Comparison of ENCODE assay signal across 8 cellular contexts in the genomic region with DNA sequence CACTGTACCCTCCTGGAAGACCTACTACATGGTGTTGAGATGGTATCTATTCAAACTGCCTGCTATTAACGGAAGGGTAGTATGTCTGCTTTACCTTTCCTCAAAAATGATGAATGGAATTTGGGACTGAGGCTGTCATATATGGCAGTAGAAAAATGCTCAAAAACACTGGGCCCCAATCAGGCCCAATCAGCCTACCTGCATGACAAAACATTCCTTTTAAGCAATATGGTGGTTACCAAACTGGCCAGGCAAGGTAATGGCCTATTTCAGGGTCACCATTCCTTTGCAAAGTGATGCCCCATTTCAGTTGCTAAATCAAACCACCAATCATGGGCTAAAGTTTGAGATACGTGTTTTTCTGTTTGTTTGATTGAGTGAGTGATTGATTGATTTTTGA.
"Had no signal": no experiment of that assay in that cellular context is flagged by ENCODE, and none has a peak within 500 bp of the region (broad histone marks: within the 10 kb centered on the region; RNA-seq: fewer than 3 reads in every experiment).

No MANE protein-coding gene starts in this region.

- DNase-seq: GDM1, GF-D8 had no signal

- ATAC-seq: GM12878 had no signal

- FAIRE-seq: G401.6, GM12878, GM12891, GM12892, GM18507, GM19239 had no signal

- H3K4me3 ChIP-seq: GM12878 had no signal
